In genomic region chr18:35059280-35059927, GRCh38 we compare ENCODE assay signal across 1 cellular context.
TF ChIP-seq lines count a peak whose summit lies in the region.

No MANE protein-coding gene starts in this region.

TF ChIP-seq in H1, 55 proteins besides CTCF, POLR2A, EP300 and RAD21:
- TF ChIP-seq GTF2F1 (IDR thresholded peaks at IDR 0.05; ENCODE audit: borderline replicate concordance, low read depth, low read length) (no peak), CHD7 (IDR thresholded peaks at IDR 0.05; ENCODE audit: insufficient replicate concordance, low read length) (no peak), RBBP5 (IDR thresholded peaks at IDR 0.05; ENCODE audit: borderline replicate concordance, low read depth, low read length) (no peak), RNF2 (IDR thresholded peaks at IDR 0.05; ENCODE audit: borderline replicate concordance, low read depth, low read length, missing control alignments, poor library complexity, severe bottlenecking) (no peak), BRCA1 (IDR thresholded peaks at IDR 0.05; ENCODE audit: low read depth, low read length) (no peak), YY1 (IDR thresholded peaks at IDR 0.05; ENCODE audit: low read depth, low read length) (no peak)
TF ChIP-seq in H1: peak in this region for 0.
